8 cellular contexts compared by ENCODE assay signal in the genomic region with DNA sequence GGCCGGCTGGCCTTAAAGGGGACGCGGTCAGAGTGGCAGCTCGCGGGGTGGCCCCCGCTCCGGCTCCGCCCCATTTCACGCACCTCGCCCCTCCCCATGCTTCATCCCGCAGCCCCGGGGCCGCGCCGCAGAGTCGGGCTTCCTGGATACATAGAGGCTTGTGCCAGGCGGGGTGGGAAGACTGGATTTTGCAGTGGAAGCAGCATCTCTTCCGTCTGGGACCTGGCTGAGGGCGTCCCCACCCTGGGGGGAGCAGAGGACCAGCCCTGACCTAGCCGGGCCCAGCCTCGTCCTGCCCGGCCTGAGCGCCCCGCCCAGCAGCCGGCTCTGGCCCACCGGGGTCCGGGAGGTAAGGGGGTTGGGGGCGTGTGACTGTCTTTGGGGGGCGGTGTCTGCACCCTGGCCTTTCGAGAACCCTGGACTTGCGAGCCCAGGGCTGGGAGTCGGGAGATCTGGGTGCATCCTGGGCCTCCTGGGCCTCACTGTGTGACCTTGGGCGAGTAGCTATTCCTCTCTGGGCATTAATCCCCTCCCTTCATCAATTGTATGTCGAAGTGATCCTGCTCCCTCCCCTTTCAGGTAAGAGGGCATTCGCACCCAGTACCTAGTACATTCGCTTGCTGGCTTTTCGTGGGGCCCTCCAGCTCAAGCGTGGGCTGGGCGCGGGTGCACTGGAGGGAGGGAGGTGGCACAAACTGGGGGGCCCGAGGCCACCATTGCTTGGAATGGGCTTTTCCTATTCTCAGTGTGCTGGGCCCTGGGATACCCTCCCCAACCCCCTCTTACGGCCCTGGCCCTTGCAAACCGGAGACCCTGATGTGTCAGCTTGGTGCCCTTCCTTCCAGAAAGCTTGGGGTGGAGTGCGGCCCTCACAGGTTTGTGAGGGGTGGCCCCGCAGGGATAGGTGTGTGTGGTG. TPM values are rescaled to one million over a fixed set of nuclear protein-coding genes. Genes with fewer than 3 reads are reported as not detected.
DNase-seq lines count a peak whose midpoint lies in the region; ATAC-seq and TF ChIP-seq lines count a peak whose summit lies in the region.

A gene with protein sequence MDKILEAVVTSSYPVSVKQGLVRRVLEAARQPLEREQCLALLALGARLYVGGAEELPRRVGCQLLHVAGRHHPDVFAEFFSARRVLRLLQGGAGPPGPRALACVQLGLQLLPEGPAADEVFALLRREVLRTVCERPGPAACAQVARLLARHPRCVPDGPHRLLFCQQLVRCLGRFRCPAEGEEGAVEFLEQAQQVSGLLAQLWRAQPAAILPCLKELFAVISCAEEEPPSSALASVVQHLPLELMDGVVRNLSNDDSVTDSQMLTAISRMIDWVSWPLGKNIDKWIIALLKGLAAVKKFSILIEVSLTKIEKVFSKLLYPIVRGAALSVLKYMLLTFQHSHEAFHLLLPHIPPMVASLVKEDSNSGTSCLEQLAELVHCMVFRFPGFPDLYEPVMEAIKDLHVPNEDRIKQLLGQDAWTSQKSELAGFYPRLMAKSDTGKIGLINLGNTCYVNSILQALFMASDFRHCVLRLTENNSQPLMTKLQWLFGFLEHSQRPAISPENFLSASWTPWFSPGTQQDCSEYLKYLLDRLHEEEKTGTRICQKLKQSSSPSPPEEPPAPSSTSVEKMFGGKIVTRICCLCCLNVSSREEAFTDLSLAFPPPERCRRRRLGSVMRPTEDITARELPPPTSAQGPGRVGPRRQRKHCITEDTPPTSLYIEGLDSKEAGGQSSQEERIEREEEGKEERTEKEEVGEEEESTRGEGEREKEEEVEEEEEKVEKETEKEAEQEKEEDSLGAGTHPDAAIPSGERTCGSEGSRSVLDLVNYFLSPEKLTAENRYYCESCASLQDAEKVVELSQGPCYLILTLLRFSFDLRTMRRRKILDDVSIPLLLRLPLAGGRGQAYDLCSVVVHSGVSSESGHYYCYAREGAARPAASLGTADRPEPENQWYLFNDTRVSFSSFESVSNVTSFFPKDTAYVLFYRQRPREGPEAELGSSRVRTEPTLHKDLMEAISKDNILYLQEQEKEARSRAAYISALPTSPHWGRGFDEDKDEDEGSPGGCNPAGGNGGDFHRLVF (plus strand): TSS at position 111 of the 916 bp plus-strand sequence. CDS start 7,327 bp downstream, outside the sequence.

- TF ChIP-seq CTCF in WI38 (IDR thresholded peaks at IDR 0.05; ENCODE audit: low read depth, low read length) (no peak), heart left ventricle (IDR thresholded peaks at IDR 0.05) (no peak)

- DNase-seq in activated T-cell treated with anti-CD3 and anti-CD28 coated beads, Interleukin-2, amount 50 U/mL, for 24 hours: no peak
- DNase-seq in activated T-cell treated with anti-CD3 and anti-CD28 coated beads, Interleukin-2, amount 50 U/mL, for 1 hour: no peak
- DNase-seq in heart left ventricle: peak in 1 of 5 donors; percentile 24
- no peak for DNase-seq in skeletal muscle cell (ENCODE audit: low read depth)
- DNase-seq in NK-92 (lab: John Stamatoyannopoulos, UW; ENCODE audit: unreplicated experiment): no peak
- DNase-seq in GDM1 (lab: John Stamatoyannopoulos, UW): no peak
- DNase-seq in D341Med (ENCODE audit: low spot score): no peak

- no peaks in the 10 kb centered on the region for H3K27me3 Mint-ChIP-seq in activated T-cell treated with anti-CD3 and anti-CD28 coated beads, Interleukin-2, amount 50 U/mL, for 24 hours

- H3K36me3 Mint-ChIP-seq in activated T-cell treated with anti-CD3 and anti-CD28 coated beads, Interleukin-2, amount 50 U/mL, for 24 hours (ENCODE audit: low read depth): peaks cover 31% of the 10 kb centered on the region

- peak within 1 kb of the TSS; percentile 83 for H3K4me3 ChIP-seq in WI38 (ENCODE audit: low read depth, low read length)
- H3K4me3 ChIP-seq in heart left ventricle: peak within 1 kb of the TSS; percentile 71 to 96 (median 88)
- peak within 1 kb of the TSS; percentile 86 for H3K4me3 ChIP-seq in skeletal muscle cell (ENCODE audit: low read depth, low read length)

- 11 to 19% (median 13%) methylated on average over 22 to 45 of the region's 45 CpGs for WGBS in heart left ventricle, 4 donors

- peaks cover 0 to 18% (median 0%) of the 10 kb centered on the region in 9 donors for H3K36me3 ChIP-seq in heart left ventricle

- peak; percentile 0 to 31 (median 15) for ATAC-seq in heart left ventricle

- peak within 1 kb of the TSS; percentile 97 for H3K4me3 Mint-ChIP-seq in activated T-cell treated with anti-CD3 and anti-CD28 coated beads, Interleukin-2, amount 50 U/mL, for 24 hours

- peaks cover 2 to 54% (median 37%) of the 10 kb centered on the region in 12 donors for H3K4me1 ChIP-seq in heart left ventricle

- peak in 1 of 2 donors; percentile 37 for TF ChIP-seq POLR2A in heart left ventricle (IDR thresholded peaks at IDR 0.05)

- no peaks in the 10 kb centered on the region for H3K27me3 ChIP-seq in heart left ventricle

- intact Hi-C loops in heart left ventricle (cut with DNase I): loop anchor here in 7 of 10 donors (1.0 to 10.0 kb wide), 8 partner anchors 20 to 228 kb away; partner anchors contain the start of genes ALG8 (in 4 of the 7), GAB2 (in 1 of the 7) and NDUFC2 (in 1 of the 7)

- peaks cover 66% of the 10 kb centered on the region for H3K4me1 Mint-ChIP-seq in activated T-cell treated with anti-CD3 and anti-CD28 coated beads, Interleukin-2, amount 50 U/mL, for 24 hours (ENCODE audit: low read depth)

- no peaks in the 10 kb centered on the region for H3K9me3 Mint-ChIP-seq in activated T-cell treated with anti-CD3 and anti-CD28 coated beads, Interleukin-2, amount 50 U/mL, for 24 hours

- peak within 1 kb of the TSS; percentile 100 for H3K27ac Mint-ChIP-seq in activated T-cell treated with anti-CD3 and anti-CD28 coated beads, Interleukin-2, amount 50 U/mL, for 24 hours

- H3K9me3 ChIP-seq in heart left ventricle: no peaks in the 10 kb centered on the region

- H3K27ac ChIP-seq in heart left ventricle: peak within 1 kb of the TSS in 11 of 12 donors; percentile 82 to 95 (median 89)

RNA-seq across cellular contexts. Expression of the gene that starts here (rescaled TPM):
- 1 to 10 TPM; 4.5 to 8.1 (median 5.3) TPM for total RNA-seq in heart left ventricle
- polyA plus RNA-seq in heart left ventricle: 1 to 10 TPM; 5.6 to 6.6 TPM
